ENCODE assay signal across 10 cellular contexts in the genomic region with DNA sequence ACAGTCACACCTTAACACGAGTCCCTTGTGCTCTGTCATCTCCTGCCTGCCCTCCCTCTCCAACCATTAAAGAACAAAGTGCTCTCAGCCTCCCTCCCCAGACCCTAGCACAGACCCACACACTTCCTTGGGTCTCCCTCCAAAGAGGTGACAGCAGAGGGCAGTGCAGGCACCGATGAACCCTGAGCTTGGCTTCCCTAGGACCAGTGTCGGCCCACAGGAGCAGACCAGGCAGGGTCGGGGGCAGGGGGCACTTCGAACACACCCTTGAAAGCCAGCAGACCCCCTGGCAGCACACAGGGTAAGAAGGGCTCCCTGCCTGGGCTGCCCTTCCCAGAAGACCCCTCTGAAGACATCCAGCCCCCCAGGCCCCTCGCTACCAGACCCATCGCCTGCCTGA. TPM values are rescaled to one million over a fixed set of nuclear protein-coding genes. Genes with fewer than 3 reads are reported as not detected.
DNase-seq lines count a peak whose midpoint lies in the region; ATAC-seq, FAIRE-seq and TF ChIP-seq lines count a peak whose summit lies in the region.
"Had no signal": no experiment of that assay in that cellular context is flagged by ENCODE, and none has a peak within 500 bp of the region (broad histone marks: within the 10 kb centered on the region; RNA-seq: fewer than 3 reads in every experiment).

No MANE protein-coding gene starts in this region.

- POLR2A ChIA-PET in HCT116 (lab: Charles Lee), result no interaction called here
- POLR2A ChIA-PET in K562 (lab: Yijun Ruan, JAX), result interaction anchor here (0.7 to 1.5 kb wide), 3 partner anchors 15 to 27 kb away, joined by 3 to 4 read pairs (median 4); no protein-coding TSS in a partner anchor

- WGBS in K562 (ENCODE audit: insufficient coverage, low coverage, missing lambda C conversion rate), result 66% methylated on average over 6 of the region's 7 CpGs

- TF ChIP-seq CTCF in HCT116 (IDR thresholded peaks at IDR 0.05 in 2 of 3, conservative IDR thresholded peaks at IDR 0.05 in 1 of 3; ENCODE audit: borderline replicate concordance in 1 of 3, insufficient read depth in 1 of 3, low read depth in 2 of 3, low read length in 2 of 3) (peak in 2 of 3 experiments; percentile 24 to 35; a peak in 2 of 6 replicates), K562 (IDR thresholded peaks at IDR 0.05 in 2 of 3, conservative IDR thresholded peaks at IDR 0.05 in 1 of 3; ENCODE audit: insufficient read depth in 2 of 3, low read depth in 1 of 3, low read length in 3 of 3) (peak; percentile 32 to 37 (median 37); a peak in 4 of 6 replicates)

- H3K9me3 ChIP-seq in HCT116 (ENCODE audit: control insufficient read depth in 1 of 2, insufficient read depth in 1 of 2, low read depth in 1 of 2, low read length in 2 of 2) (no peaks in the 10 kb centered on the region), K562 (replicated peaks; ENCODE audit: control insufficient read depth, insufficient read depth, low read depth, low read length) (no peaks in the 10 kb centered on the region)

- no peak overlapping the region for H3K4me3 ChIP-seq in HCT116 (replicated peaks in 1 of 2; ENCODE audit: low read depth in 1 of 2, low read length in 2 of 2)
- H3K4me3 ChIP-seq in K562, result no peak overlapping the region

- H3K9me1 ChIP-seq in K562 (ENCODE audit: control insufficient read depth, insufficient read depth, low read length), result no peaks in the 10 kb centered on the region

- ATAC-seq in HCT116 (peak; percentile 70), K562 (peak; percentile 81), GM19035 (IDR thresholded peaks at IDR 0.05; ENCODE audit: unreplicated experiment) (no peak), HG03025 (IDR thresholded peaks at IDR 0.05; ENCODE audit: low FRiP score, unreplicated experiment) (no peak)

- in situ Hi-C loops in K562 (cut with MboI), result no loop called here

- H2AFZ ChIP-seq in HCT116 (ENCODE audit: low read depth, low read length, poor library complexity, severe bottlenecking) (no peak overlapping the region), K562 (ENCODE audit: low read depth, low read length) (no peak overlapping the region)

- intact Hi-C loops in HCT116 (cut with micrococcal nuclease), result no loop called here
- intact Hi-C loops in K562 (cut with micrococcal nuclease), result no loop called here

- H3K9me2 ChIP-seq in HCT116 (ENCODE audit: insufficient read depth), result no peaks in the 10 kb centered on the region

- TF ChIP-seq RAD21 in HCT116 (IDR thresholded peaks at IDR 0.05; ENCODE audit: low read depth), result peak; percentile 46; the same call in 1 of the 2 replicates
- peak in 1 of 2 experiments; percentile 38; a peak in 2 of 4 replicates for TF ChIP-seq RAD21 in K562 (CRISPR knock-in tag; conservative IDR thresholded peaks at IDR 0.05 in 1 of 2, IDR thresholded peaks at IDR 0.05 in 1 of 2)

- H4K20me1 ChIP-seq in HCT116 (ENCODE audit: insufficient read depth) (no peaks in the 10 kb centered on the region), K562 (replicated peaks; ENCODE audit: control insufficient read depth, insufficient read depth, low read length) (no peaks in the 10 kb centered on the region)

- BruUV-seq in HCT116 (replicated peaks; lab: Mats Ljungman, UMichigan), result no TSS peak
- no TSS peak for BruUV-seq in K562 (replicated peaks; lab: Mats Ljungman, UMichigan)

- H3K79me2 ChIP-seq in HCT116 (ENCODE audit: insufficient read depth, low read length), result peaks cover 46% of the 10 kb centered on the region
- H3K79me2 ChIP-seq in K562 (ENCODE audit: control insufficient read depth, insufficient read depth, low read length), result peaks cover 14% of the 10 kb centered on the region

- peak; percentile 37 for FAIRE-seq in K562 (lab: Jason Lieb, UNC)
- FAIRE-seq: GM12891 had no signal

- DNase-seq in ELF-1 (ENCODE audit: low read depth, low spot score) (peak; percentile 72), HCT116 (ENCODE audit: low read depth, low spot score) (no peak), K562 (ENCODE audit: extremely low read depth in 1 of 4, low spot score in 3 of 4) (peak in 2 of 4 experiments; percentile 34 to 38), midbrain (lab: John Stamatoyannopoulos, UW) (peak; percentile 10), NOMO-1 treated with DMSO at 0.1 percent for 48 hours (lab: John Stamatoyannopoulos, UW; ENCODE audit: unreplicated experiment) (no peak)
- DNase-seq: NCI-H146, T-cell had no signal

- H3K27ac ChIP-seq in HCT116 (ENCODE audit: low read depth, low read length), result no peak overlapping the region
- no peak overlapping the region for H3K27ac ChIP-seq in K562 (ENCODE audit: extremely low read depth, low read depth, low read length)

- H3K4me1 ChIP-seq in HCT116 (ENCODE audit: control insufficient read depth in 1 of 2, insufficient read depth in 2 of 2, low read length in 2 of 2) (peaks cover 0 to under 1% of the 10 kb centered on the region in 2 experiments; a peak in 1 of 4 replicates), K562 (replicated peaks in 1 of 2; ENCODE audit: control insufficient read depth in 2 of 2, insufficient read depth in 2 of 2, low read length in 2 of 2) (peaks cover 0 to 31% of the 10 kb centered on the region in 2 experiments; a peak in 2 of 5 replicates)

- H3K9ac ChIP-seq in HCT116 (ENCODE audit: low read length) (no peak overlapping the region), K562 (ENCODE audit: insufficient read depth in 1 of 2, low read depth in 2 of 2, low read length in 2 of 2) (0 out of 4 replicates have a peak overlapping the region, but pooled peaks of 1 of the 2 experiments have one; percentile 24)

- TF ChIP-seq EP300 in K562 (IDR thresholded peaks at IDR 0.05; ENCODE audit: low read length), result no peak

- H3K27me3 ChIP-seq in HCT116 (ENCODE audit: insufficient read depth, low read length), result no peaks in the 10 kb centered on the region
- H3K27me3 ChIP-seq in K562 (ENCODE audit: control insufficient read depth in 2 of 2, insufficient read depth in 2 of 2, low read length in 2 of 2), result no peaks in the 10 kb centered on the region

- H3K36me3 ChIP-seq in HCT116 (ENCODE audit: control insufficient read depth in 1 of 2, insufficient read depth in 2 of 2, low read length in 2 of 2) (peaks cover 27 to 39% of the 10 kb centered on the region in 2 experiments), K562 (ENCODE audit: control insufficient read depth, insufficient read depth, low read length) (peaks cover 60% of the 10 kb centered on the region; the same call in 2 of the 3 replicates)

- no peak overlapping the region for H3K4me2 ChIP-seq in HCT116 (ENCODE audit: low read length)
- H3K4me2 ChIP-seq in K562 (ENCODE audit: insufficient read depth, low read length), result no peak overlapping the region

- CTCF ChIA-PET in HCT116 (lab: Charles Lee), result no interaction called here
- CTCF ChIA-PET in K562 (lab: Yijun Ruan, JAX; ENCODE audit: low intra/inter-chr PET ratio), result no interaction called here

- RAD21 ChIA-PET in HCT116 (lab: Charles Lee; ENCODE audit: low non-redundant PET in 1 of 2, low total read pairs in 2 of 2, uncharacterized antibody in 2 of 2, unreplicated experiment in 2 of 2), result interaction anchor here in 1 of 2 experiments (0.6 kb wide), 1 partner anchor 203 kb away, joined by 3 read pairs; no protein-coding TSS in a partner anchor

- TF ChIP-seq POLR2A in HCT116 (IDR thresholded peaks at IDR 0.05; ENCODE audit: borderline replicate concordance, extremely low read depth, insufficient read depth, insufficient read length) (no peak), K562 (conservative IDR thresholded peaks at IDR 0.05) (no peak)

RNA-seq across cellular contexts. Expression of a gene that starts 7.0 kb away (rescaled TPM):
- total RNA-seq in HCT116 (2021; ENCODE audit: unreplicated experiment) (151 TPM), K562 (2014; rRNA removed) (48.8 and 76.0 TPM in 2 replicates), K562 (2014; rRNA removed; fragmentation: Illumina TruSeq; extraction: Trizol) (74.3 and 75.5 TPM in 2 replicates), K562 (2015; rRNA removed; fragmentation: Illumina TruSeq; extraction: Trizol) (53.4 and 56.5 TPM in 2 replicates), K562 (2021) (57.9 and 64.7 TPM in 2 replicates)
- polyA plus RNA-seq in HCT116 (2012), result 100 and 104 TPM in 2 replicates
- total RNA-seq in K562 (2011; cell fraction: chromatin; rRNA removed; ENCODE audit: low replicate concordance), result 10.7 and 13.8 TPM in 2 replicates
- total RNA-seq in K562 (2011; cell fraction: nucleolus; rRNA removed), result 6.8 and 7.7 TPM in 2 replicates
- 12.2 and 23.9 TPM in 2 replicates for total RNA-seq in K562 (2011; cell fraction: nucleoplasm; rRNA removed)
- polyA plus RNA-seq in K562 (2011; rRNA removed) (75.3 and 130 TPM in 2 replicates), K562 (2014; fragmentation: Illumina TruSeq; extraction: Trizol) (86.2 and 99.9 TPM in 2 replicates), K562 (2014; fragmentation: Nextera tagmentation; extraction: Ambion mirVana) (10 to 100 TPM; 26.0 to 28.2 TPM), K562 (2014; rRNA removed) (59.2 and 83.0 TPM in 2 replicates)
- polyA plus RNA-seq in K562 (2011; cell fraction: cytosol; rRNA removed), result 33.0 and 59.0 TPM in 2 replicates
- polyA plus RNA-seq in K562 (2011; cell fraction: nucleus; rRNA removed), result 16.3 and 26.6 TPM in 2 replicates
- polyA plus RNA-seq in K562 (2012), result 37.3 and 64.5 TPM in 2 replicates
- 33.6 and 45.3 TPM in 2 replicates for polyA minus RNA-seq in K562 (2011; rRNA and poly(A)+ RNA removed)
- polyA minus RNA-seq in K562 (2011; cell fraction: cytosol; rRNA and poly(A)+ RNA removed), result 13.5 and 23.6 TPM in 2 replicates
- polyA minus RNA-seq in K562 (2011; cell fraction: nucleus; rRNA and poly(A)+ RNA removed), result 5.1 and 7.8 TPM in 2 replicates

RNA-seq across cellular contexts. Expression of a gene that starts 31.4 kb away (rescaled TPM):
- total RNA-seq in HCT116 (2021; ENCODE audit: unreplicated experiment) (27.0 TPM), K562 (2014; rRNA removed) (23.4 and 26.4 TPM in 2 replicates), K562 (2014; rRNA removed; fragmentation: Illumina TruSeq; extraction: Trizol) (32.5 and 34.7 TPM in 2 replicates), K562 (2015; rRNA removed; fragmentation: Illumina TruSeq; extraction: Trizol) (45.5 and 50.9 TPM in 2 replicates), K562 (2021) (23.1 and 24.0 TPM in 2 replicates)
- 17.0 and 22.8 TPM in 2 replicates for polyA plus RNA-seq in HCT116 (2012)
- 43.4 and 69.0 TPM in 2 replicates for total RNA-seq in K562 (2011; cell fraction: chromatin; rRNA removed; ENCODE audit: low replicate concordance)
- 60.1 and 65.2 TPM in 2 replicates for total RNA-seq in K562 (2011; cell fraction: nucleolus; rRNA removed)
- total RNA-seq in K562 (2011; cell fraction: nucleoplasm; rRNA removed), result 57.9 and 58.3 TPM in 2 replicates
- polyA plus RNA-seq in K562 (2011; rRNA removed) (15.2 and 16.7 TPM in 2 replicates), K562 (2014; fragmentation: Illumina TruSeq; extraction: Trizol) (33.3 and 37.1 TPM in 2 replicates), K562 (2014; fragmentation: Nextera tagmentation; extraction: Ambion mirVana) (10 to 100 TPM; 52.6 to 55.6 TPM), K562 (2014; rRNA removed) (29.6 and 32.3 TPM in 2 replicates)
- 23.7 and 26.5 TPM in 2 replicates for polyA plus RNA-seq in K562 (2011; cell fraction: cytosol; rRNA removed)
- 7.3 and 10.9 TPM in 2 replicates for polyA plus RNA-seq in K562 (2011; cell fraction: nucleus; rRNA removed)
- 19.2 and 25.8 TPM in 2 replicates for polyA plus RNA-seq in K562 (2012)
- 18.5 and 22.0 TPM in 2 replicates for polyA minus RNA-seq in K562 (2011; rRNA and poly(A)+ RNA removed)
- polyA minus RNA-seq in K562 (2011; cell fraction: cytosol; rRNA and poly(A)+ RNA removed), result 15.7 and 18.5 TPM in 2 replicates
- 16.8 and 24.9 TPM in 2 replicates for polyA minus RNA-seq in K562 (2011; cell fraction: nucleus; rRNA and poly(A)+ RNA removed)

RNA-seq across cellular contexts. Expression of a gene that starts 31.7 kb away (rescaled TPM):
- total RNA-seq in HCT116 (2021; ENCODE audit: unreplicated experiment) (44.9 TPM), K562 (2014; rRNA removed) (59.3 and 63.6 TPM in 2 replicates), K562 (2014; rRNA removed; fragmentation: Illumina TruSeq; extraction: Trizol) (78.6 and 87.5 TPM in 2 replicates), K562 (2015; rRNA removed; fragmentation: Illumina TruSeq; extraction: Trizol) (97.0 and 103 TPM in 2 replicates), K562 (2021) (54.5 and 60.0 TPM in 2 replicates)
- 13.1 and 19.0 TPM in 2 replicates for polyA plus RNA-seq in HCT116 (2012)
- 95.6 and 362 TPM in 2 replicates for total RNA-seq in K562 (2011; cell fraction: chromatin; rRNA removed; ENCODE audit: low replicate concordance)
- 57.4 and 73.7 TPM in 2 replicates for total RNA-seq in K562 (2011; cell fraction: nucleolus; rRNA removed)
- total RNA-seq in K562 (2011; cell fraction: nucleoplasm; rRNA removed), result 121 and 152 TPM in 2 replicates
- polyA plus RNA-seq in K562 (2011; rRNA removed) (53.2 and 61.1 TPM in 2 replicates), K562 (2014; fragmentation: Illumina TruSeq; extraction: Trizol) (38.5 and 45.8 TPM in 2 replicates), K562 (2014; fragmentation: Nextera tagmentation; extraction: Ambion mirVana) (10 to 100 TPM; 14.2 to 22.5 TPM), K562 (2014; rRNA removed) (50.1 and 53.3 TPM in 2 replicates)
- 8.5 and 16.3 TPM in 2 replicates for polyA plus RNA-seq in K562 (2011; cell fraction: cytosol; rRNA removed)
- 44.8 and 56.5 TPM in 2 replicates for polyA plus RNA-seq in K562 (2011; cell fraction: nucleus; rRNA removed)
- 21.3 and 22.8 TPM in 2 replicates for polyA plus RNA-seq in K562 (2012)
- polyA minus RNA-seq in K562 (2011; rRNA and poly(A)+ RNA removed), result 105 and 130 TPM in 2 replicates
- 26.8 and 38.2 TPM in 2 replicates for polyA minus RNA-seq in K562 (2011; cell fraction: cytosol; rRNA and poly(A)+ RNA removed)
- polyA minus RNA-seq in K562 (2011; cell fraction: nucleus; rRNA and poly(A)+ RNA removed), result 78.4 and 135 TPM in 2 replicates

Comparison
In these comparisons a context has a peak if more than half of its experiments do, and no peak if none do; other contexts are left out.
1. DNase-seq: peak in ELF-1 (single experiment) and midbrain (single experiment); none in HCT116 (single experiment) and NOMO-1 treated with DMSO at 0.1 percent for 48 hours (single experiment).
2. ATAC-seq: peak in HCT116 (single experiment) and K562 (single experiment); none in GM19035 (single experiment) and HG03025 (single experiment).